In genomic region chr2:5696741-5697521, GRCh38 we compare ENCODE assay signal across 8 cellular contexts. TPM values are rescaled to one million over a fixed set of nuclear protein-coding genes. Genes with fewer than 3 reads are reported as not detected.
DNase-seq lines count a peak whose midpoint lies in the region; ATAC-seq and TF ChIP-seq lines count a peak whose summit lies in the region.

No MANE protein-coding gene starts in this region.

- no peaks in the 10 kb centered on the region for H3K9me3 Mint-ChIP-seq in osteocyte (ENCODE audit: unreplicated experiment)

- peak overlapping the region; percentile 53 for H3K4me3 ChIP-seq in epithelial cell of esophagus (ENCODE audit: low read length)

- no peaks in the 10 kb centered on the region for H3K27me3 Mint-ChIP-seq in osteocyte (ENCODE audit: unreplicated experiment)

- peak overlapping the region; percentile 85 for H3K27ac Mint-ChIP-seq in osteocyte (ENCODE audit: unreplicated experiment)

- peaks cover 32% of the 10 kb centered on the region for H3K36me3 Mint-ChIP-seq in osteocyte (ENCODE audit: unreplicated experiment)

- no peak for ATAC-seq in GM18520 (IDR thresholded peaks at IDR 0.05; ENCODE audit: unreplicated experiment)

- H3K4me3 Mint-ChIP-seq in osteocyte (ENCODE audit: unreplicated experiment): peak overlapping the region; percentile 82

- peaks cover 44% of the 10 kb centered on the region for H3K4me1 Mint-ChIP-seq in osteocyte (ENCODE audit: unreplicated experiment)

- DNase-seq in DMS79 (lab: John Stamatoyannopoulos, UW): peak; percentile 32
- peak; percentile 80 for DNase-seq in NCI-H1694 (lab: John Stamatoyannopoulos, UW)
- DNase-seq in epithelial cell of esophagus (ENCODE audit: low read depth): no peak
- no peak for DNase-seq in osteocyte (ENCODE audit: extremely low spot score, unreplicated experiment)
- DNase-seq in CD1c-positive myeloid dendritic cell (ENCODE audit: extremely low spot score): no peak
- no peak for DNase-seq in NCI-H1048 (lab: John Stamatoyannopoulos, UW)
- no peak for DNase-seq in OCI-M1 (lab: John Stamatoyannopoulos, UW)

- no peak for TF ChIP-seq CTCF in epithelial cell of esophagus (IDR thresholded peaks at IDR 0.05; ENCODE audit: insufficient read depth, low read depth, low read length, missing control alignments)
- TF ChIP-seq CTCF in osteocyte (IDR thresholded peaks at IDR 0.05): no peak

RNA-seq across cellular contexts. Expression of gene SOX11, which starts 4.7 kb away (rescaled TPM):
- 69.5 and 71.7 TPM in 2 replicates for total RNA-seq in osteocyte

Comparison
In these comparisons a context has a peak if more than half of its experiments do, and no peak if none do; other contexts are left out.
1. DNase-seq: peak in DMS79 (single experiment) and NCI-H1694 (single experiment); none in epithelial cell of esophagus (single experiment), osteocyte (single experiment), CD1c-positive myeloid dendritic cell (single experiment), NCI-H1048 (single experiment) and OCI-M1 (single experiment).